ENCODE assay signal across 8 cellular contexts in the genomic region with DNA sequence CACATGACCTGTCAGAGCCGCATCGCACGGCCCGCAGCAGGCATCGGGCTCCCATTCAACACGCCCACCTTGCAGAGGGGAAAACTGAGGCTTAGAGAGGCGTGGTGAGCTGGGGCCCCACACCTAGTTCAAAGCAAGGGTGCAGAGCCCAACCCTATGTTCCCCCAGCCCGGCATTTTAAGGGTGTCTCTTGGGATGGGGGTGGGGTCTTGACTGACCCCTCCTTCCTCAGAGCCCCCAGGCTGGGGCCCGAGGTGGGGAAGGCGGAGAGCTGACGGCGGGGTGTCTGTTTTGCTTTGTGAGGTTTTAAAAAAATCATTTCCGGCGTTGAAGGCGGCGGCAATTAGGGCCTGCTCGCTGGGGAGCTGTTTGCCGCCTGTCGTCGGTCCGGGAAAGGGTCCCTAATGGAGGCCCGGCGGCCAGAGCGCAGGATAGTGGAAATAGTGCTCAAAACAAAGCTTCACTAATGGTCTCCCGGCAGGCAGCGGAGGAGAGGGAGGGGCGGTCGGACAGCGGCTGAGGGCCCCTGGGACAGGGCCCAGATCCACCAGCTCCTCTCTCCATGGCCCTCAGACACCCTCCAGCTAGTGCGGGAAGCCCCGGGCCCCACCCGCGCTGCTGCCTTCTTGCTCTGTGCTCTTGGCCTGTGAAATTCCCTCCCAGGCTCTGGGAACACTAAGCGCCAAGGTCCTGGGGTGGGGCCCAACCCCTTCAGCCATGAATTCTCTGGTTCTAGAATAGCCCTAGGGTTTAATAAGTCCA. TPM values are rescaled to one million over a fixed set of nuclear protein-coding genes. Genes with fewer than 3 reads are reported as not detected.
DNase-seq lines count a peak whose midpoint lies in the region; ATAC-seq, FAIRE-seq and TF ChIP-seq lines count a peak whose summit lies in the region.

No MANE protein-coding gene starts in this region.

- no peaks in the 10 kb centered on the region for H3K9me3 ChIP-seq in left lung

- peak; percentile 16 to 42 for ATAC-seq in activated naive CD4-positive, alpha-beta T cell treated with anti-CD3 and anti-CD28 coated beads, Interleukin-2, amount 50 U/mL, for 72 hours
- ATAC-seq in left lung (peak; percentile 76), GM21381 (IDR thresholded peaks at IDR 0.05; ENCODE audit: unreplicated experiment) (no peak)

- DNase-seq in stimulated activated CD4-positive, alpha-beta T cell treated with anti-CD3 and anti-CD28 coated beads, Interleukin-15, amount 100 ng/mL, for 24 hours: peak; percentile 21
- no peak for DNase-seq in stimulated activated CD4-positive, alpha-beta T cell treated with anti-CD3 and anti-CD28 coated beads, Interleukin-4, amount 100 ng/mL, for 24 hours
- DNase-seq in activated naive CD4-positive, alpha-beta T cell treated with anti-CD3 and anti-CD28 coated beads, Interleukin-2, amount 50 U/mL, for 72 hours (ENCODE audit: low spot score in 2 of 2): no peak
- peak in 1 of 2 donors; percentile 53 for DNase-seq in left lung
- DNase-seq in type B pancreatic cell (ENCODE audit: extremely low spot score, unreplicated experiment): no peak
- DNase-seq in mucosa of gallbladder (ENCODE audit: low spot score): no peak
- no peak for DNase-seq in urothelium cell line (ENCODE audit: low spot score)

- peak overlapping the region; percentile 67 to 89 for H3K27ac Mint-ChIP-seq in activated naive CD4-positive, alpha-beta T cell treated with anti-CD3 and anti-CD28 coated beads, Interleukin-2, amount 50 U/mL, for 72 hours
- H3K27ac Mint-ChIP-seq in type B pancreatic cell: peak overlapping the region; percentile 53

- peaks cover 0 to 99% of the 10 kb centered on the region in 2 donors for H3K27me3 ChIP-seq in left lung

- H3K4me3 Mint-ChIP-seq in type B pancreatic cell: peak overlapping the region; percentile 82

- no peaks in the 10 kb centered on the region for H3K36me3 ChIP-seq in left lung

- intact Hi-C loops in left lung (cut with DNase I): loop anchor here in 1 of 2 donors (10.0 kb wide), 1 partner anchor 60 kb away; no protein-coding TSS in a partner anchor

- no peak for FAIRE-seq in urothelium cell line (lab: Jason Lieb, UNC)

- TF ChIP-seq CTCF in left lung (IDR thresholded peaks at IDR 0.05) (no peak), type B pancreatic cell (conservative IDR thresholded peaks at IDR 0.05) (peak; percentile 35)

- H3K9me3 Mint-ChIP-seq in activated naive CD4-positive, alpha-beta T cell treated with anti-CD3 and anti-CD28 coated beads, Interleukin-2, amount 50 U/mL, for 72 hours: no peaks in the 10 kb centered on the region
- no peaks in the 10 kb centered on the region for H3K9me3 Mint-ChIP-seq in type B pancreatic cell

- H3K36me3 Mint-ChIP-seq in activated naive CD4-positive, alpha-beta T cell treated with anti-CD3 and anti-CD28 coated beads, Interleukin-2, amount 50 U/mL, for 72 hours: no peaks in the 10 kb centered on the region
- no peaks in the 10 kb centered on the region for H3K36me3 Mint-ChIP-seq in type B pancreatic cell

- H3K4me1 Mint-ChIP-seq in type B pancreatic cell (ENCODE audit: unreplicated experiment): peaks cover 56% of the 10 kb centered on the region

- peaks cover 8 to 9% of the 10 kb centered on the region in 2 donors for H3K4me1 ChIP-seq in left lung

- peaks cover 52% of the 10 kb centered on the region for H3K27me3 Mint-ChIP-seq in type B pancreatic cell

- H3K4me3 ChIP-seq in left lung: peak overlapping the region; percentile 1 to 19

- no peak overlapping the region for H3K27ac ChIP-seq in left lung

RNA-seq across cellular contexts. Expression of a gene that starts 11.9 kb away (rescaled TPM):
- under 1 TPM; 0.30 to 0.33 TPM for total RNA-seq in activated naive CD4-positive, alpha-beta T cell treated with anti-CD3 and anti-CD28 coated beads, Interleukin-2, amount 50 U/mL, for 72 hours
- total RNA-seq in left lung (10 to 100 TPM; 30.1 to 31.9 TPM), type B pancreatic cell (ENCODE audit: low replicate concordance) (11.4 and 11.6 TPM in 2 replicates), mucosa of gallbladder (95.0 TPM)
